ENCODE assay signal across 13 cellular contexts in genomic region chr1:212504171-212504803, GRCh38.
"Had no signal": no experiment of that assay in that cellular context is flagged by ENCODE, and none has a peak within 500 bp of the region (broad histone marks: within the 10 kb centered on the region; RNA-seq: fewer than 3 reads in every experiment).

No MANE protein-coding gene starts in this region.

- H3K4me3 ChIP-seq: adrenal gland, pancreas, thyroid gland had no signal

- DNase-seq: activated naive CD4-positive, alpha-beta T cell treated with anti-CD3 and anti-CD28 coated beads, Interleukin-2, amount 50 U/mL, for 16 hours; adrenal gland; central memory CD4-positive, alpha-beta T cell; cortex of kidney; effector memory CD8-positive, alpha-beta T cell; erythroblast; hypothalamus; kidney glomerular epithelial cell; pancreas; stimulated activated CD4-positive, alpha-beta T cell treated with anti-CD3 and anti-CD28 coated beads, Interleukin-4, amount 100 ng/mL, for 1 hour; T-helper 9 cell; thyroid gland had no signal

- H3K9me3 Mint-ChIP-seq: effector memory CD8-positive, alpha-beta T cell had no signal

- H3K27ac Mint-ChIP-seq: effector memory CD8-positive, alpha-beta T cell; mesothelial cell of epicardium had no signal

- H3K4me3 Mint-ChIP-seq: effector memory CD8-positive, alpha-beta T cell; mesothelial cell of epicardium had no signal

- ATAC-seq: effector memory CD8-positive, alpha-beta T cell; pancreas had no signal
